Comparison of ENCODE assay signal across 8 cellular contexts in the genomic region with DNA sequence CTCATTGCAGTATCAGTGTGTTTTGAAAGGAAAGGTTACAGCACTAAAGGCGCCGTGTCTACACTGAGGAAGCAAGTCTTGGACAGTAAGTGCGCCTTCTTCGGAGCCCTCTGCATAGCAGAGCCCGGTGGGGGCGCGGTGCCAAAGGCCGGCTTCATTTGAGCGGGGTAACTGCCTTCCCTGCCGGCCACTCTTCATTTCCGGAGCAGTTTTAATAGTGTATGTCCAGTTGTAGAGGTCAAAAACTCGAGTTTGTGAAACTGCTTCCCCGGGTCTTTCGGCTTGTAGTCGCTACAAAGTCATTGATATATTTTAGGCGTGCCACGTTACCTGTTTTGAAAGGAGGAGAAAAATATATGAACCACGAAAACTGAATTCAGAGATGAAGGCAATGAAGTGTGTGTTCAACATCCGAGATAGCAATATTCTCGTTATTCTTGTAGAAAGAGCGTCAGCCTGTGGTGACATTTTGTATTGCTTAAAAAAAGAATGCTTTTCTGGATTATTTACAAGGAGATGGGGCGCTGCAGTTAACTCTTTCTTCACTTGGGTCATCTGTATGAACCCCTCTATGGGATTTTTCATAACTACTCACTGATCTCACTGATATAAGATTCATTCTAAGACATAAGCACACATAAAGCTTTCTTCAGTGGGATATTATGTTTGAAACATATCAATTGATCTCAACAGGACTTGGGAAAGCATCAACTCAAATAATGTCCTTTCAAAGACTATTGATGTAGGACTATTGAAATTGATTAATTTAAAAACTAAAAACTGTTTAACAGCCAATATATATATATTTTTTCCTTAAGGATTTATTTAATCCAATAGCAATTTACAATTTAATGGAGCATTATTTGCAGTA. TPM values are rescaled to one million over a fixed set of nuclear protein-coding genes. Genes with fewer than 3 reads are reported as not detected.
DNase-seq lines count a peak whose midpoint lies in the region; ATAC-seq and TF ChIP-seq lines count a peak whose summit lies in the region.

No MANE protein-coding gene starts in this region.

- intact Hi-C loops in Right ventricle myocardium superior (cut with DNase I) = loop anchor here (10.0 kb wide), 1 partner anchor 745 kb away; no protein-coding TSS in a partner anchor

- DNase-seq in DND-41 = peak; percentile 32
- peak; percentile 59 for DNase-seq in Jurkat, Clone E6-1 (ENCODE audit: low read depth, low spot score)
- peak; percentile 79 for DNase-seq in RPMI7951 (ENCODE audit: low read depth)
- peak in 1 of 2 donors; percentile 24 for DNase-seq in activated naive CD4-positive, alpha-beta T cell treated with anti-CD3 and anti-CD28 coated beads, Interleukin-2, amount 50 U/mL, for 72 hours (ENCODE audit: low spot score in 2 of 2)
- peak; percentile 84 for DNase-seq in Right ventricle myocardium superior
- peak; percentile 57 for DNase-seq in omental fat pad (ENCODE audit: low spot score)

- peaks cover 0 to 16% of the 10 kb centered on the region in 2 donors for H3K36me3 Mint-ChIP-seq in activated naive CD4-positive, alpha-beta T cell treated with anti-CD3 and anti-CD28 coated beads, Interleukin-2, amount 50 U/mL, for 72 hours

- H3K4me1 ChIP-seq in DND-41 (ENCODE audit: insufficient read depth, low read length) = peaks cover 46% of the 10 kb centered on the region

- no peaks in the 10 kb centered on the region for H3K9me3 Mint-ChIP-seq in activated naive CD4-positive, alpha-beta T cell treated with anti-CD3 and anti-CD28 coated beads, Interleukin-2, amount 50 U/mL, for 72 hours

- H3K4me3 ChIP-seq in DND-41 (ENCODE audit: low read depth in 1 of 2, low read length in 2 of 2) = peak overlapping the region; percentile 16 to 60
- peak overlapping the region; percentile 76 for H3K4me3 ChIP-seq in Jurkat, Clone E6-1 (ENCODE audit: low read length)

- no peaks in the 10 kb centered on the region for H4K20me1 ChIP-seq in DND-41 (ENCODE audit: insufficient read depth, low read length)

- peak overlapping the region; percentile 90 for H2AFZ ChIP-seq in DND-41 (ENCODE audit: low read depth, low read length)

- no peaks in the 10 kb centered on the region for H3K9me3 ChIP-seq in DND-41 (ENCODE audit: insufficient read depth, low read length, severe bottlenecking)

- ATAC-seq in DND-41 (ENCODE audit: insufficient read depth, low read depth) (peak; percentile 15), GM21619 (IDR thresholded peaks at IDR 0.05; ENCODE audit: unreplicated experiment) (peak; percentile 15), Right ventricle myocardium superior (ENCODE audit: poor library complexity) (peak; percentile 35), omental fat pad (ENCODE audit: low FRiP score) (peak; percentile 30), HG02970 (IDR thresholded peaks at IDR 0.05; ENCODE audit: low FRiP score, unreplicated experiment) (no peak)
- ATAC-seq in activated naive CD4-positive, alpha-beta T cell treated with anti-CD3 and anti-CD28 coated beads, Interleukin-2, amount 50 U/mL, for 72 hours = no peak

- H3K4me2 ChIP-seq in DND-41 (ENCODE audit: insufficient read depth, low read length) = peak overlapping the region; percentile 99

- TF ChIP-seq CTCF in DND-41 (IDR thresholded peaks at IDR 0.05; ENCODE audit: borderline replicate concordance, extremely low read depth, low read length, poor library complexity, severe bottlenecking) = peak; percentile 69
- TF ChIP-seq CTCF in omental fat pad (IDR thresholded peaks at IDR 0.05) = peak in 1 of 3 donors; percentile 15

- H3K79me2 ChIP-seq in DND-41 (ENCODE audit: insufficient read depth, low read length) = no peaks in the 10 kb centered on the region

- peak overlapping the region; percentile 96 to 100 for H3K27ac Mint-ChIP-seq in activated naive CD4-positive, alpha-beta T cell treated with anti-CD3 and anti-CD28 coated beads, Interleukin-2, amount 50 U/mL, for 72 hours

- H3K27ac ChIP-seq in DND-41 (ENCODE audit: low read length) = peak overlapping the region; percentile 67

- H3K27me3 ChIP-seq in DND-41 (ENCODE audit: insufficient read depth, low read length, poor library complexity) = no peaks in the 10 kb centered on the region

- peak overlapping the region; percentile 62 for H3K9ac ChIP-seq in DND-41 (ENCODE audit: low read depth, low read length)

- H3K36me3 ChIP-seq in DND-41 (ENCODE audit: insufficient read depth, low read length) = no peaks in the 10 kb centered on the region

RNA-seq across cellular contexts. Expression of gene ALCAM, which starts 3.0 kb away (rescaled TPM):
- polyA plus RNA-seq in Jurkat, Clone E6-1 (2012; ENCODE audit: insufficient read depth, insufficient read length) = 8.2 TPM
- total RNA-seq in RPMI7951 (2014; rRNA removed; shearing (Covaris generic)) = 89.3 and 104 TPM in 2 replicates
- 10 to 100 TPM; 17.4 to 18.8 TPM for total RNA-seq in activated naive CD4-positive, alpha-beta T cell treated with anti-CD3 and anti-CD28 coated beads, Interleukin-2, amount 50 U/mL, for 72 hours
- total RNA-seq in Right ventricle myocardium superior = 3.5 TPM
- total RNA-seq in omental fat pad = 10 to 100 TPM in 2 of 4 donors, 1 to 10 TPM in 2; 8.0 to 98.4 (median 11.4) TPM

Comparison
In these comparisons a context has a peak if more than half of its experiments do, and no peak if none do; other contexts are left out.
1. ATAC-seq: peak in DND-41 (single experiment), GM21619 (single experiment), Right ventricle myocardium superior (single experiment) and omental fat pad (single experiment); none in activated naive CD4-positive, alpha-beta T cell treated with anti-CD3 and anti-CD28 coated beads, Interleukin-2, amount 50 U/mL, for 72 hours (0 of 2) and HG02970 (single experiment).